In genomic region chr14:54189358-54190354, GRCh38 we compare ENCODE assay signal across 10 cellular contexts.
DNase-seq lines count a peak whose midpoint lies in the region; ATAC-seq and TF ChIP-seq lines count a peak whose summit lies in the region.
"Had no signal": no experiment of that assay in that cellular context is flagged by ENCODE, and none has a peak within 500 bp of the region (broad histone marks: within the 10 kb centered on the region; RNA-seq: fewer than 3 reads in every experiment).

No MANE protein-coding gene starts in this region.

- H3K27me3 ChIP-seq in GM23338 (ENCODE audit: insufficient read depth) (no peaks in the 10 kb centered on the region), PC-3 (ENCODE audit: low read length) (no peaks in the 10 kb centered on the region), Peyer's patch (no peaks in the 10 kb centered on the region)

- no peak overlapping the region for H3K9ac ChIP-seq in PC-3 (ENCODE audit: low read length)

- no peaks in the 10 kb centered on the region for H3K36me3 Mint-ChIP-seq in GM23338 (ENCODE audit: low read depth)

- no peak overlapping the region for H3K27ac Mint-ChIP-seq in GM23338

- ATAC-seq in GM23338 (no peak), PC-3 (peak; percentile 96), esophagus mucosa (peak; percentile 93), sciatic nerve (peak; percentile 71)

- TF ChIP-seq CTCF in GM23338 (conservative IDR thresholded peaks at IDR 0.05; ENCODE audit: low read depth in 2 of 2): no peak
- TF ChIP-seq CTCF in PC-3 (conservative IDR thresholded peaks at IDR 0.05; ENCODE audit: low read depth, low read length): no peak
- TF ChIP-seq CTCF in Peyer's patch (IDR thresholded peaks at IDR 0.05): no peak

- H3K9me3 ChIP-seq in PC-3 (ENCODE audit: low read length): no peaks in the 10 kb centered on the region
- H3K9me3 ChIP-seq in Peyer's patch: no peaks in the 10 kb centered on the region

- H3K9me3 Mint-ChIP-seq in GM23338: no peaks in the 10 kb centered on the region

- H3K79me2 ChIP-seq in GM23338 (replicated peaks; ENCODE audit: insufficient read depth) (no peaks in the 10 kb centered on the region), PC-3 (ENCODE audit: low read length) (no peaks in the 10 kb centered on the region)

- no peak for TF ChIP-seq POLR2A in Peyer's patch (IDR thresholded peaks at IDR 0.05)

- no TSS peak for BruUV-seq in PC-3 (replicated peaks; lab: Mats Ljungman, UMichigan)

- no peak overlapping the region for H3K4me3 ChIP-seq in GM23338
- no peak overlapping the region for H3K4me3 ChIP-seq in PC-3 (ENCODE audit: low read length)
- H3K4me3 ChIP-seq in Peyer's patch: no peak overlapping the region

- H3K36me3 ChIP-seq in GM23338 (ENCODE audit: insufficient read depth): no peaks in the 10 kb centered on the region
- no peaks in the 10 kb centered on the region for H3K36me3 ChIP-seq in PC-3 (ENCODE audit: low read depth, low read length)
- no peaks in the 10 kb centered on the region for H3K36me3 ChIP-seq in Peyer's patch

- intact Hi-C loops in PC-3 (cut with micrococcal nuclease): no loop called here
- intact Hi-C loops in sciatic nerve (cut with DNase I): no loop called here

- H3K27ac ChIP-seq in GM23338 (ENCODE audit: low read depth): no peak overlapping the region
- H3K27ac ChIP-seq in PC-3 (ENCODE audit: low read length): peak overlapping the region; percentile 7
- H3K27ac ChIP-seq in Peyer's patch: no peak overlapping the region

- H4K20me1 ChIP-seq in GM23338 (replicated peaks; ENCODE audit: insufficient read depth) (no peaks in the 10 kb centered on the region), PC-3 (ENCODE audit: low read length) (no peaks in the 10 kb centered on the region)

- no peak for DNase-seq in GM23338 (ENCODE audit: low spot score)
- peak; percentile 94 for DNase-seq in PC-3
- DNase-seq in sciatic nerve (ENCODE audit: low spot score): no peak
- DNase-seq in MV-4-11 (lab: John Stamatoyannopoulos, UW): no peak
- DNase-seq in Peyer's patch: no peak
- no peak for DNase-seq in NCI-H1694 treated with DMSO at 0.1 percent for 48 hours (lab: John Stamatoyannopoulos, UW)
- DNase-seq: NCI-H1694, occipital lobe, SHP77 treated with DMSO at 0.1 percent for 48 hours had no signal

- H3K4me1 Mint-ChIP-seq in GM23338: peaks cover 12% of the 10 kb centered on the region; the same call in 2 of the 3 replicates

- no peaks in the 10 kb centered on the region for H3K27me3 Mint-ChIP-seq in GM23338 (ENCODE audit: insufficient read depth, low read depth, poor library complexity)

- POLR2A ChIA-PET in PC-3 (lab: Charles Lee; ENCODE audit: unreplicated experiment): interaction anchor here (0.6 kb wide), 1 partner anchor 246 kb away, joined by 3 read pairs; no protein-coding TSS in a partner anchor

- H2AFZ ChIP-seq in GM23338 (peak overlapping the region; percentile 43; the same call in 1 of the 2 replicates), PC-3 (ENCODE audit: low read length) (peak overlapping the region; percentile 44)

- CTCF ChIA-PET in PC-3 (lab: Charles Lee): interaction anchor here (0.6 kb wide), 1 partner anchor 208 kb away, joined by 3 read pairs; no protein-coding TSS in a partner anchor

- H3F3A ChIP-seq in GM23338 (replicated peaks; ENCODE audit: low read depth): no peaks in the 10 kb centered on the region
- H3F3A ChIP-seq in PC-3 (ENCODE audit: low read length, unreplicated experiment): no peaks in the 10 kb centered on the region

- H3K4me2 ChIP-seq in GM23338 (no peak overlapping the region), PC-3 (ENCODE audit: low read length) (peak overlapping the region; percentile 31)

- H3K4me3 Mint-ChIP-seq in GM23338: no peak overlapping the region

- H3K9me2 ChIP-seq in GM23338 (ENCODE audit: insufficient read depth) (no peaks in the 10 kb centered on the region), PC-3 (replicated peaks; ENCODE audit: low read length) (no peaks in the 10 kb centered on the region)

- H3K4me1 ChIP-seq in GM23338 (ENCODE audit: insufficient read depth): peaks cover 4% of the 10 kb centered on the region; the same call in 1 of the 2 replicates
- peaks cover 13% of the 10 kb centered on the region for H3K4me1 ChIP-seq in PC-3 (ENCODE audit: insufficient read depth, low read length)
- no peaks in the 10 kb centered on the region for H3K4me1 ChIP-seq in Peyer's patch

TF ChIP-seq in GM23338, 12 proteins besides CTCF, POLR2A, EP300 and RAD21 (continues in another document):
- TF ChIP-seq POLR2AphosphoS5 (IDR thresholded peaks at IDR 0.05; ENCODE audit: low read depth) (no peak), ZNF331 (CRISPR knock-in tag; IDR thresholded peaks at IDR 0.05; ENCODE audit: low read depth) (no peak), EZH2phosphoT487 (IDR thresholded peaks at IDR 0.05; ENCODE audit: unreplicated experiment) (no peak), EZH2 (IDR thresholded peaks at IDR 0.05; ENCODE audit: low read depth, unreplicated experiment) (no peak), NANOG (IDR thresholded peaks at IDR 0.05; ENCODE audit: borderline replicate concordance) (no peak), ZNF114 (CRISPR knock-in tag; IDR thresholded peaks at IDR 0.05) (no peak), REST (IDR thresholded peaks at IDR 0.05; ENCODE audit: unreplicated experiment) (no peak), JUNB (IDR thresholded peaks at IDR 0.05; ENCODE audit: unreplicated experiment) (no peak), CREB1 (CRISPR knock-in tag; IDR thresholded peaks at IDR 0.05; ENCODE audit: low read depth) (no peak)
- TF ChIP-seq, protein P1, sequence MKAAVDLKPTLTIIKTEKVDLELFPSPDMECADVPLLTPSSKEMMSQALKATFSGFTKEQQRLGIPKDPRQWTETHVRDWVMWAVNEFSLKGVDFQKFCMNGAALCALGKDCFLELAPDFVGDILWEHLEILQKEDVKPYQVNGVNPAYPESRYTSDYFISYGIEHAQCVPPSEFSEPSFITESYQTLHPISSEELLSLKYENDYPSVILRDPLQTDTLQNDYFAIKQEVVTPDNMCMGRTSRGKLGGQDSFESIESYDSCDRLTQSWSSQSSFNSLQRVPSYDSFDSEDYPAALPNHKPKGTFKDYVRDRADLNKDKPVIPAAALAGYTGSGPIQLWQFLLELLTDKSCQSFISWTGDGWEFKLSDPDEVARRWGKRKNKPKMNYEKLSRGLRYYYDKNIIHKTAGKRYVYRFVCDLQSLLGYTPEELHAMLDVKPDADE (IDR thresholded peaks at IDR 0.05): no peak
